In the genomic region with DNA sequence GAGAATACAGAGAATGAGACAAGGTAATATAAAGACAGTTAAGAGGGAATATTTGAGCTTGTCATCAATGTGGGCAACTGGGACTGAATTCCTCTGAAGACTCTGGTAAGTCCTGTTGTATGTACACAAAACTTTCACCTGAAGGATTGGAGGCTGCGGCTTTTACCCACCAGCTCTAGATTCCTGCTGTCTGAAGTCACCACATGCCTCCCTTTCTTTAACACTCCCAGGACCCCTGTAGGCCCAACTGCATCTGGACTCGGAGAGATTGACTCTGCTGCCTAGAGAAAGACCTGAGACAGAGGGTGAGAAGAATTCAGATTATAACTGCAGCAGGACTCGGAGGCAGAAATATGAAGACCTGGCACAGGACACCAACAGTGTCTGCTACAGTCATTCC, we compare ENCODE assay signal across 28 cellular contexts.
"Had no signal": no experiment of that assay in that cellular context is flagged by ENCODE, and none has a peak within 500 bp of the region (broad histone marks: within the 10 kb centered on the region; RNA-seq: fewer than 3 reads in every experiment).

No MANE protein-coding gene starts in this region.

- H3K4me1 Mint-ChIP-seq: activated CD4-positive, alpha-beta T cell treated with anti-CD3 and anti-CD28 coated beads, Interleukin-2, amount 10 ng/mL, durations not matched to agents 7 days and 5 days; activated naive CD8-positive, alpha-beta T cell treated with anti-CD3 and anti-CD28 coated beads, Interleukin-2, amount 50 U/mL, for 24 hours had no signal

- DNase-seq: activated CD4-positive, alpha-beta memory T cell treated with anti-CD3 and anti-CD28 coated beads for 36 hours; activated CD4-positive, alpha-beta T cell treated with anti-CD3 and anti-CD28 coated beads, Interleukin-2, amount 10 ng/mL, durations not matched to agents 7 days and 5 days; activated CD4-positive, CD25-positive, alpha-beta regulatory T cell; activated CD8-positive, alpha-beta memory T cell treated with anti-CD3 and anti-CD28 coated beads for 24 hours; activated effector memory CD4-positive, alpha-beta T cell treated with anti-CD3 and anti-CD28 coated beads, Interleukin-2, amount 50 U/mL, for 16 hours; activated naive CD4-positive, alpha-beta T cell treated with Interleukin-2 at 50 U/mL for 16 hours; activated naive CD8-positive, alpha-beta T cell treated with anti-CD3 and anti-CD28 coated beads, Interleukin-2, amount 50 U/mL, for 24 hours; activated T-cell treated with anti-CD3 and anti-CD28 coated beads, Interleukin-2, amount 50 U/mL, for 4 hours; amniotic stem cell; cerebellar nuclear complex; NCI-H1092 treated with DMSO at 0.1 percent for 48 hours; NCI-H1417 treated with DMSO at 0.1 percent for 48 hours; NCI-H1694; NCI-H2029; NCI-H2107; NCI-H2171 treated with DMSO at 0.1 percent for 48 hours; NCI-H226; NCI-H510A; NCI-H526 treated with DMSO at 0.1 percent for 48 hours; NK-92 treated with Interleukin-12 subunit alpha and Interleukin-12 subunit beta, amount 100 ng/mL, for 24 hours; Peyer's patch; SHP77; SW 1271; T-helper 9 cell had no signal

- H3K27ac Mint-ChIP-seq: activated CD4-positive, alpha-beta memory T cell treated with anti-CD3 and anti-CD28 coated beads for 36 hours; activated CD4-positive, alpha-beta T cell treated with anti-CD3 and anti-CD28 coated beads, Interleukin-2, amount 10 ng/mL, durations not matched to agents 7 days and 5 days; activated naive CD4-positive, alpha-beta T cell treated with anti-CD3 and anti-CD28 coated beads, Interleukin-2, amount 50 U/mL, for 72 hours; activated naive CD8-positive, alpha-beta T cell treated with anti-CD3 and anti-CD28 coated beads, Interleukin-2, amount 50 U/mL, for 24 hours had no signal

- H3K27me3 ChIP-seq: Peyer's patch, SJSA1 had no signal

- H3K4me2 ChIP-seq: KMS-11 had no signal

- H3K27ac ChIP-seq: KMS-11, Peyer's patch, SJSA1 had no signal

- H3K4me3 Mint-ChIP-seq: activated CD4-positive, alpha-beta memory T cell treated with anti-CD3 and anti-CD28 coated beads for 36 hours; activated CD4-positive, alpha-beta T cell treated with anti-CD3 and anti-CD28 coated beads, Interleukin-2, amount 10 ng/mL, durations not matched to agents 7 days and 5 days; activated naive CD8-positive, alpha-beta T cell treated with anti-CD3 and anti-CD28 coated beads, Interleukin-2, amount 50 U/mL, for 24 hours; activated T-cell treated with anti-CD3 and anti-CD28 coated beads, Interleukin-2, amount 50 U/mL, for 4 hours had no signal

- H3K36me3 ChIP-seq: Peyer's patch, SJSA1 had no signal

- H3K4me1 ChIP-seq: Peyer's patch, SJSA1 had no signal

- H3K27me3 Mint-ChIP-seq: activated CD4-positive, alpha-beta memory T cell treated with anti-CD3 and anti-CD28 coated beads for 36 hours; activated CD4-positive, alpha-beta T cell treated with anti-CD3 and anti-CD28 coated beads, Interleukin-2, amount 10 ng/mL, durations not matched to agents 7 days and 5 days; activated naive CD8-positive, alpha-beta T cell treated with anti-CD3 and anti-CD28 coated beads, Interleukin-2, amount 50 U/mL, for 24 hours had no signal

- H3K4me3 ChIP-seq: Peyer's patch, SJSA1 had no signal

- H3K36me3 Mint-ChIP-seq: activated CD4-positive, alpha-beta memory T cell treated with anti-CD3 and anti-CD28 coated beads for 36 hours; activated naive CD4-positive, alpha-beta T cell treated with anti-CD3 and anti-CD28 coated beads, Interleukin-2, amount 50 U/mL, for 72 hours had no signal

- ATAC-seq: activated naive CD4-positive, alpha-beta T cell treated with anti-CD3 and anti-CD28 coated beads, Interleukin-2, amount 50 U/mL, for 72 hours; activated naive CD8-positive, alpha-beta T cell treated with anti-CD3 and anti-CD28 coated beads, Interleukin-2, amount 50 U/mL, for 24 hours; activated T-cell treated with anti-CD3 and anti-CD28 coated beads, Interleukin-2, amount 50 U/mL, for 4 hours; SK-N-SH treated with all-trans-retinoic acid at 6 μM for 48 hours had no signal

- H3K9me3 ChIP-seq: Peyer's patch, SJSA1 had no signal

- H3K9ac ChIP-seq: KMS-11 had no signal
